1 cellular context compared by ENCODE assay signal in the genomic region with DNA sequence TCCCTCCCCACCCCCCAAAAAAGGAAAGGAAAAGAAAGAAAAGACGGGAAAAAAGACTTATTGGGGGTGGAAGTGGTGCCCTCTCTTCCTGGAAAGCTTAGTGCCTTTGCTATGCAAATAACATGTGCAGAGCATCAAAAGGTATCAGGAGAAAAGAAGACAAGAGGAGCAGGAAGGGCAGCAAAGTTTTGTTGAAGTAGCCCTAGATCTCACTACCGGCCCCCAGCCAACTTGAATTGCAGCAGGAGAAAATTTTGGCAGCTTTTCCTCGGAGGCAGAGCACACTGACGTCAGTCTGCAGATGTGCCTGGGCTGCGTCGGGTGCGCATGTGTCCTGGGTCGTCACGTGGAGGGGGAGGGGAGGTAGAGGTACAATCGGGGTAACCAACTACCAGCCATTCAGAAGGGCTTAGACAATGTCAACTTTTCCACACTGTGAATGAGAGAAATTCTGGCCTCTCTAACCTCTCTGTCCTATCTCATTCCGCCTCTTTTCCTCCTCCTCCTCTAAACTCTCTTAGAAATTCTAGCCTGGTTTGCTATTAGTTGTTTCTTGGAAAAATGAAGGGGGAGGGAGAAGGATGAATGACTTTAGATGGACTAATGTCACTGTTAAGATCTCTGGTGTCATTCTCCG.
TF ChIP-seq lines count a peak whose summit lies in the region.

A gene with protein sequence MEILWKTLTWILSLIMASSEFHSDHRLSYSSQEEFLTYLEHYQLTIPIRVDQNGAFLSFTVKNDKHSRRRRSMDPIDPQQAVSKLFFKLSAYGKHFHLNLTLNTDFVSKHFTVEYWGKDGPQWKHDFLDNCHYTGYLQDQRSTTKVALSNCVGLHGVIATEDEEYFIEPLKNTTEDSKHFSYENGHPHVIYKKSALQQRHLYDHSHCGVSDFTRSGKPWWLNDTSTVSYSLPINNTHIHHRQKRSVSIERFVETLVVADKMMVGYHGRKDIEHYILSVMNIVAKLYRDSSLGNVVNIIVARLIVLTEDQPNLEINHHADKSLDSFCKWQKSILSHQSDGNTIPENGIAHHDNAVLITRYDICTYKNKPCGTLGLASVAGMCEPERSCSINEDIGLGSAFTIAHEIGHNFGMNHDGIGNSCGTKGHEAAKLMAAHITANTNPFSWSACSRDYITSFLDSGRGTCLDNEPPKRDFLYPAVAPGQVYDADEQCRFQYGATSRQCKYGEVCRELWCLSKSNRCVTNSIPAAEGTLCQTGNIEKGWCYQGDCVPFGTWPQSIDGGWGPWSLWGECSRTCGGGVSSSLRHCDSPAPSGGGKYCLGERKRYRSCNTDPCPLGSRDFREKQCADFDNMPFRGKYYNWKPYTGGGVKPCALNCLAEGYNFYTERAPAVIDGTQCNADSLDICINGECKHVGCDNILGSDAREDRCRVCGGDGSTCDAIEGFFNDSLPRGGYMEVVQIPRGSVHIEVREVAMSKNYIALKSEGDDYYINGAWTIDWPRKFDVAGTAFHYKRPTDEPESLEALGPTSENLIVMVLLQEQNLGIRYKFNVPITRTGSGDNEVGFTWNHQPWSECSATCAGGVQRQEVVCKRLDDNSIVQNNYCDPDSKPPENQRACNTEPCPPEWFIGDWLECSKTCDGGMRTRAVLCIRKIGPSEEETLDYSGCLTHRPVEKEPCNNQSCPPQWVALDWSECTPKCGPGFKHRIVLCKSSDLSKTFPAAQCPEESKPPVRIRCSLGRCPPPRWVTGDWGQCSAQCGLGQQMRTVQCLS (N-terminal part only) (minus strand): TSS at position 286 of the 637 bp plus-strand sequence. CDS start 8,247 bp downstream, outside the sequence.

TF ChIP-seq in HepG2, 621 proteins besides CTCF, POLR2A, EP300 and RAD21 (continued from another document and continues in another):
- TF ChIP-seq, protein P1, sequence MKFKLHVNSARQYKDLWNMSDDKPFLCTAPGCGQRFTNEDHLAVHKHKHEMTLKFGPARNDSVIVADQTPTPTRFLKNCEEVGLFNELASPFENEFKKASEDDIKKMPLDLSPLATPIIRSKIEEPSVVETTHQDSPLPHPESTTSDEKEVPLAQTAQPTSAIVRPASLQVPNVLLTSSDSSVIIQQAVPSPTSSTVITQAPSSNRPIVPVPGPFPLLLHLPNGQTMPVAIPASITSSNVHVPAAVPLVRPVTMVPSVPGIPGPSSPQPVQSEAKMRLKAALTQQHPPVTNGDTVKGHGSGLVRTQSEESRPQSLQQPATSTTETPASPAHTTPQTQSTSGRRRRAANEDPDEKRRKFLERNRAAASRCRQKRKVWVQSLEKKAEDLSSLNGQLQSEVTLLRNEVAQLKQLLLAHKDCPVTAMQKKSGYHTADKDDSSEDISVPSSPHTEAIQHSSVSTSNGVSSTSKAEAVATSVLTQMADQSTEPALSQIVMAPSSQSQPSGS (CRISPR knock-in tag; IDR thresholded peaks at IDR 0.05), result peak; percentile 68
- TF ChIP-seq HOMEZ (CRISPR knock-in tag; IDR thresholded peaks at IDR 0.05; ENCODE audit: low read depth) (no peak), ZNF326 (CRISPR knock-in tag; IDR thresholded peaks at IDR 0.05; ENCODE audit: borderline replicate concordance) (no peak), BCL6 (CRISPR knock-in tag; IDR thresholded peaks at IDR 0.05) (peak; percentile 15; the same call in 1 of the 2 replicates), ARNTL (CRISPR knock-in tag; IDR thresholded peaks at IDR 0.05) (0 out of 2 replicates have a peak, but pooled peaks have one; percentile 72), ZSCAN29 (CRISPR knock-in tag; conservative IDR thresholded peaks at IDR 0.05) (no peak), ZNF615 (CRISPR knock-in tag; IDR thresholded peaks at IDR 0.05; ENCODE audit: borderline replicate concordance) (no peak), HNRNPLL (IDR thresholded peaks at IDR 0.05; ENCODE audit: low read depth, low read length, poor library complexity, severe bottlenecking) (peak; percentile 69), NR2F2 (IDR thresholded peaks at IDR 0.05; ENCODE audit: borderline replicate concordance, low read depth) (no peak), ZNF772 (CRISPR knock-in tag; IDR thresholded peaks at IDR 0.05) (0 out of 2 replicates have a peak, but pooled peaks have one; percentile 21), KDM2A (CRISPR knock-in tag; IDR thresholded peaks at IDR 0.05; ENCODE audit: borderline replicate concordance, low read depth) (0 out of 2 replicates have a peak, but pooled peaks have one; percentile 44), ZNF205 (CRISPR knock-in tag; IDR thresholded peaks at IDR 0.05) (no peak), NBN (conservative IDR thresholded peaks at IDR 0.05) (no peak), PHF20 (CRISPR knock-in tag; IDR thresholded peaks at IDR 0.05) (no peak), TBX3 (IDR thresholded peaks at IDR 0.05; ENCODE audit: borderline replicate concordance) (no peak), BHLHE40 (IDR thresholded peaks at IDR 0.05; ENCODE audit: low read length) (peak; percentile 92), TBX2 (CRISPR knock-in tag; IDR thresholded peaks at IDR 0.05; ENCODE audit: borderline replicate concordance) (0 out of 2 replicates have a peak, but pooled peaks have one; percentile 13), ZNF850 (CRISPR knock-in tag; conservative IDR thresholded peaks at IDR 0.05) (no peak), CREB1 (IDR thresholded peaks at IDR 0.05) (peak; percentile 85), CREB1 (CRISPR knock-in tag; IDR thresholded peaks at IDR 0.05) (0 out of 2 replicates have a peak, but pooled peaks have one; percentile 24), JARID2 (CRISPR knock-in tag; IDR thresholded peaks at IDR 0.05; ENCODE audit: insufficient replicate concordance) (no peak), BRCA1 (CRISPR knock-in tag; IDR thresholded peaks at IDR 0.05) (no peak), AGO2 (optimal IDR thresholded peaks at IDR 0.05; ENCODE audit: low read depth, low read length) (no peak), ZNF281 (CRISPR knock-in tag; IDR thresholded peaks at IDR 0.05; ENCODE audit: borderline replicate concordance) (peak; percentile 92), ZFP37 (CRISPR knock-in tag; IDR thresholded peaks at IDR 0.05; ENCODE audit: borderline replicate concordance) (no peak)
- TF ChIP-seq, protein P2, sequence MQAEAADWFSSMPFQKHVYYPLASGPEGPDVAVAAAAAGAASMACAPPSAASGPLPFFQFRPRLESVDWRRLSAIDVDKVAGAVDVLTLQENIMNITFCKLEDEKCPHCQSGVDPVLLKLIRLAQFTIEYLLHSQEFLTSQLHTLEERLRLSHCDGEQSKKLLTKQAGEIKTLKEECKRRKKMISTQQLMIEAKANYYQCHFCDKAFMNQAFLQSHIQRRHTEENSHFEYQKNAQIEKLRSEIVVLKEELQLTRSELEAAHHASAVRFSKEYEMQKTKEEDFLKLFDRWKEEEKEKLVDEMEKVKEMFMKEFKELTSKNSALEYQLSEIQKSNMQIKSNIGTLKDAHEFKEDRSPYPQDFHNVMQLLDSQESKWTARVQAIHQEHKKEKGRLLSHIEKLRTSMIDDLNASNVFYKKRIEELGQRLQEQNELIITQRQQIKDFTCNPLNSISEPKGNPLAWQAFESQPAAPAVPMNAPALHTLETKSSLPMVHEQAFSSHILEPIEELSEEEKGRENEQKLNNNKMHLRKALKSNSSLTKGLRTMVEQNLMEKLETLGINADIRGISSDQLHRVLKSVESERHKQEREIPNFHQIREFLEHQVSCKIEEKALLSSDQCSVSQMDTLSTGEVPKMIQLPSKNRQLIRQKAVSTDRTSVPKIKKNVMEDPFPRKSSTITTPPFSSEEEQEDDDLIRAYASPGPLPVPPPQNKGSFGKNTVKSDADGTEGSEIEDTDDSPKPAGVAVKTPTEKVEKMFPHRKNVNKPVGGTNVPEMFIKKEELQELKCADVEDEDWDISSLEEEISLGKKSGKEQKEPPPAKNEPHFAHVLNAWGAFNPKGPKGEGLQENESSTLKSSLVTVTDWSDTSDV (CRISPR knock-in tag; IDR thresholded peaks at IDR 0.05), result no peak
- TF ChIP-seq, protein P3, sequence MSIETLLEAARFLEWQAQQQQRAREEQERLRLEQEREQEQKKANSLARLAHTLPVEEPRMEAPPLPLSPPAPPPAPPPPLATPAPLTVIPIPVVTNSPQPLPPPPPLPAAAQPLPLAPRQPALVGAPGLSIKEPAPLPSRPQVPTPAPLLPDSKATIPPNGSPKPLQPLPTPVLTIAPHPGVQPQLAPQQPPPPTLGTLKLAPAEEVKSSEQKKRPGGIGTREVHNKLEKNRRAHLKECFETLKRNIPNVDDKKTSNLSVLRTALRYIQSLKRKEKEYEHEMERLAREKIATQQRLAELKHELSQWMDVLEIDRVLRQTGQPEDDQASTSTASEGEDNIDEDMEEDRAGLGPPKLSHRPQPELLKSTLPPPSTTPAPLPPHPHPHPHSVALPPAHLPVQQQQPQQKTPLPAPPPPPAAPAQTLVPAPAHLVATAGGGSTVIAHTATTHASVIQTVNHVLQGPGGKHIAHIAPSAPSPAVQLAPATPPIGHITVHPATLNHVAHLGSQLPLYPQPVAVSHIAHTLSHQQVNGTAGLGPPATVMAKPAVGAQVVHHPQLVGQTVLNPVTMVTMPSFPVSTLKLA (IDR thresholded peaks at IDR 0.05), result peak; percentile 67
- TF ChIP-seq, protein P4, sequence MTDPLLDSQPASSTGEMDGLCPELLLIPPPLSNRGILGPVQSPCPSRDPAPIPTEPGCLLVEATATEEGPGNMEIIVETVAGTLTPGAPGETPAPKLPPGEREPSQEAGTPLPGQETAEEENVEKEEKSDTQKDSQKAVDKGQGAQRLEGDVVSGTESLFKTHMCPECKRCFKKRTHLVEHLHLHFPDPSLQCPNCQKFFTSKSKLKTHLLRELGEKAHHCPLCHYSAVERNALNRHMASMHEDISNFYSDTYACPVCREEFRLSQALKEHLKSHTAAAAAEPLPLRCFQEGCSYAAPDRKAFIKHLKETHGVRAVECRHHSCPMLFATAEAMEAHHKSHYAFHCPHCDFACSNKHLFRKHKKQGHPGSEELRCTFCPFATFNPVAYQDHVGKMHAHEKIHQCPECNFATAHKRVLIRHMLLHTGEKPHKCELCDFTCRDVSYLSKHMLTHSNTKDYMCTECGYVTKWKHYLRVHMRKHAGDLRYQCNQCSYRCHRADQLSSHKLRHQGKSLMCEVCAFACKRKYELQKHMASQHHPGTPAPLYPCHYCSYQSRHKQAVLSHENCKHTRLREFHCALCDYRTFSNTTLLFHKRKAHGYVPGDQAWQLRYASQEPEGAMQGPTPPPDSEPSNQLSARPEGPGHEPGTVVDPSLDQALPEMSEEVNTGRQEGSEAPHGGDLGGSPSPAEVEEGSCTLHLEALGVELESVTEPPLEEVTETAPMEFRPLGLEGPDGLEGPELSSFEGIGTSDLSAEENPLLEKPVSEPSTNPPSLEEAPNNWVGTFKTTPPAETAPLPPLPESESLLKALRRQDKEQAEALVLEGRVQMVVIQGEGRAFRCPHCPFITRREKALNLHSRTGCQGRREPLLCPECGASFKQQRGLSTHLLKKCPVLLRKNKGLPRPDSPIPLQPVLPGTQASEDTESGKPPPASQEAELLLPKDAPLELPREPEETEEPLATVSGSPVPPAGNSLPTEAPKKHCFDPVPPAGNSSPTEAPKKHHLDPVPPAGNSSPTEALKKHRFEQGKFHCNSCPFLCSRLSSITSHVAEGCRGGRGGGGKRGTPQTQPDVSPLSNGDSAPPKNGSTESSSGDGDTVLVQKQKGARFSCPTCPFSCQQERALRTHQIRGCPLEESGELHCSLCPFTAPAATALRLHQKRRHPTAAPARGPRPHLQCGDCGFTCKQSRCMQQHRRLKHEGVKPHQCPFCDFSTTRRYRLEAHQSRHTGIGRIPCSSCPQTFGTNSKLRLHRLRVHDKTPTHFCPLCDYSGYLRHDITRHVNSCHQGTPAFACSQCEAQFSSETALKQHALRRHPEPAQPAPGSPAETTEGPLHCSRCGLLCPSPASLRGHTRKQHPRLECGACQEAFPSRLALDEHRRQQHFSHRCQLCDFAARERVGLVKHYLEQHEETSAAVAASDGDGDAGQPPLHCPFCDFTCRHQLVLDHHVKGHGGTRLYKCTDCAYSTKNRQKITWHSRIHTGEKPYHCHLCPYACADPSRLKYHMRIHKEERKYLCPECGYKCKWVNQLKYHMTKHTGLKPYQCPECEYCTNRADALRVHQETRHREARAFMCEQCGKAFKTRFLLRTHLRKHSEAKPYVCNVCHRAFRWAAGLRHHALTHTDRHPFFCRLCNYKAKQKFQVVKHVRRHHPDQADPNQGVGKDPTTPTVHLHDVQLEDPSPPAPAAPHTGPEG (CRISPR knock-in tag; IDR thresholded peaks at IDR 0.05), result no peak
